In genomic region chr3:183428140-183429023, GRCh38 we compare ENCODE assay signal across 8 cellular contexts. TPM values are rescaled to one million over a fixed set of nuclear protein-coding genes. Genes with fewer than 3 reads are reported as not detected.
DNase-seq lines count a peak whose midpoint lies in the region; ATAC-seq, FAIRE-seq and TF ChIP-seq lines count a peak whose summit lies in the region.

TSS of gene MCF2L2 (minus strand) at chr3:183428619. CDS start at chr3:183427977, 642 bp downstream.

- H3K9me3 ChIP-seq in Karpas-422 (ENCODE audit: low read length) (no peaks in the 10 kb centered on the region), adrenal gland (replicated peaks in 1 of 3) (no peaks in the 10 kb centered on the region), right cardiac atrium (ENCODE audit: control insufficient read depth, low read length) (no peaks in the 10 kb centered on the region)

- no peak within 1 kb of the TSS for H3K27ac ChIP-seq in Karpas-422 (ENCODE audit: low read length)
- peak within 1 kb of the TSS in 4 of 5 donors; percentile 69 to 84 (median 80) for H3K27ac ChIP-seq in adrenal gland
- no peak within 1 kb of the TSS for H3K27ac ChIP-seq in right cardiac atrium (ENCODE audit: low read length)

- H3K36me3 ChIP-seq in Karpas-422 (ENCODE audit: insufficient read depth, low read length) (no peaks in the 10 kb centered on the region), adrenal gland (replicated peaks in 1 of 2) (no peaks in the 10 kb centered on the region)

- peak within 1 kb of the TSS; percentile 95 for H2AFZ ChIP-seq in Karpas-422 (ENCODE audit: low read length)

- peak; percentile 33 for DNase-seq in CMK (ENCODE audit: low read depth)
- DNase-seq in Karpas-422, result peak; percentile 95
- DNase-seq in SW 1271 (lab: John Stamatoyannopoulos, UW), result peak; percentile 37 to 57
- DNase-seq in adrenal gland, result peak; percentile 79 to 91 (median 86)
- DNase-seq in right cardiac atrium, result peak; percentile 81 to 92 (median 90)
- DNase-seq in putamen (ENCODE audit: low spot score), result peak; percentile 66
- peak; percentile 89 for DNase-seq in urothelium cell line (ENCODE audit: low spot score)

- H3K4me1 ChIP-seq in Karpas-422 (ENCODE audit: low read length) (peaks cover 18% of the 10 kb centered on the region), adrenal gland (replicated peaks in 1 of 2) (peaks cover 0 to 16% of the 10 kb centered on the region in 2 donors), right cardiac atrium (ENCODE audit: control insufficient read depth, insufficient read depth, low read length) (no peaks in the 10 kb centered on the region)

- no peaks in the 10 kb centered on the region for H3K9me2 ChIP-seq in Karpas-422 (replicated peaks; ENCODE audit: insufficient read depth, low read length)

- peak within 1 kb of the TSS; percentile 86 for H3K9ac ChIP-seq in Karpas-422 (ENCODE audit: low read length)

- H3K4me3 ChIP-seq in Karpas-422 (ENCODE audit: low read length) (peak within 1 kb of the TSS; percentile 90), adrenal gland (peak within 1 kb of the TSS; percentile 41 to 78 (median 58)), right cardiac atrium (ENCODE audit: low read length) (peak within 1 kb of the TSS; percentile 53)

- H3K27me3 ChIP-seq in Karpas-422 (ENCODE audit: low read length) (no peaks in the 10 kb centered on the region), adrenal gland (no peaks in the 10 kb centered on the region), right cardiac atrium (ENCODE audit: control insufficient read depth, insufficient read depth) (no peaks in the 10 kb centered on the region)

- peaks cover 27% of the 10 kb centered on the region for H4K20me1 ChIP-seq in Karpas-422 (ENCODE audit: insufficient read depth, low read depth, low read length)

- FAIRE-seq in urothelium cell line (lab: Jason Lieb, UNC), result no peak

- no peaks in the 10 kb centered on the region for H3K79me2 ChIP-seq in Karpas-422 (ENCODE audit: low read length)

- TF ChIP-seq CTCF in adrenal gland (IDR thresholded peaks at IDR 0.05), result no peak

- WGBS in adrenal gland, 4 donors, result 0 to 1% (median 1%) methylated on average over 16 to 97 of the region's 98 CpGs
- WGBS in right cardiac atrium, result under 1% methylated on average over 98 of the region's 98 CpGs

- intact Hi-C loops in adrenal gland (cut with DNase I) (no loop called here), right cardiac atrium (cut with DNase I) (no loop called here)

- ATAC-seq in GM21526 (IDR thresholded peaks at IDR 0.05; ENCODE audit: low FRiP score, unreplicated experiment), result peak; percentile 76
- peak; percentile 79 to 84 for ATAC-seq in right cardiac atrium

- peak within 1 kb of the TSS; percentile 97 for H3K4me2 ChIP-seq in Karpas-422 (ENCODE audit: low read depth, low read length, poor library complexity, severe bottlenecking)

- TF ChIP-seq POLR2A in adrenal gland (IDR thresholded peaks at IDR 0.05), result peak; percentile 11 to 84

RNA-seq across cellular contexts. Expression of gene MCF2L2, which starts in this region (rescaled TPM):
- total RNA-seq in Karpas-422 (2014; rRNA removed; shearing (Covaris generic); ENCODE audit: low replicate concordance), result 11.3 and 12.2 TPM in 2 replicates
- total RNA-seq in adrenal gland, result 10 to 100 TPM; 15.0 to 62.7 (median 29.0) TPM
- polyA plus RNA-seq in adrenal gland, result 10 to 100 TPM in 1 of 3 donors, 1 to 10 TPM in 2; 6.5 to 11.3 (median 9.9) TPM
- under 1 TPM in 2 of 4 donors, not detected in 2; 0.23 to 0.32 TPM for total RNA-seq in right cardiac atrium
- 0.07 TPM for polyA plus RNA-seq in right cardiac atrium

Comparison
In these comparisons a context has a peak if more than half of its experiments do, and no peak if none do; other contexts are left out.
1. Peak in DNase-seq, ATAC-seq and H3K4me3 ChIP-seq in right cardiac atrium; RNA of the gene not detected or under 1 TPM.
2. DNase-seq: peak in every context shown above with its lines; median percentile 95 in Karpas-422; 90 in right cardiac atrium; 89 in urothelium cell line; 86 in adrenal gland; 66 in putamen; 47 in SW 1271; 33 in CMK.
3. H3K27ac ChIP-seq: peak in adrenal gland (4 of 5); none in Karpas-422 (single experiment) and right cardiac atrium (single experiment).
4. Peak in every context shown above with its lines, with median percentiles within 50 percentile points of each other: H3K4me3 ChIP-seq.